ENCODE assay signal across 8 cellular contexts in genomic region chr1:85894651-85895050, GRCh38.
A peak's percentile ranks its signal among the peaks of the same experiment; 100 is the strongest.
DNase-seq lines count a peak whose midpoint lies in the region; ATAC-seq and TF ChIP-seq lines count a peak whose summit lies in the region.
"Had no signal": no experiment of that assay in that cellular context is flagged by ENCODE, and none has a peak within 500 bp of the region (broad histone marks: within the 10 kb centered on the region; RNA-seq: fewer than 3 reads in every experiment).

No MANE protein-coding gene starts in this region.

- no peak overlapping the region for H3K27ac ChIP-seq in MM.1S (ENCODE audit: low read length)
- H3K27ac ChIP-seq: skin epidermis had no signal

- DNase-seq in GM06990 (ENCODE audit: extremely low read depth, insufficient read length) (no peak), MM.1S (peak; percentile 60), islet precursor cell (peak; percentile 58), GOT3 (lab: John Stamatoyannopoulos, UW) (no peak), NCI-H2196 treated with DMSO at 0.1 percent for 48 hours (lab: John Stamatoyannopoulos, UW; ENCODE audit: unreplicated experiment) (no peak)
- DNase-seq in activated CD8-positive, alpha-beta T cell treated with anti-CD3 and anti-CD28 coated beads for 36 hours: peak; percentile 42

- H3K4me1 Mint-ChIP-seq in activated CD8-positive, alpha-beta T cell treated with anti-CD3 and anti-CD28 coated beads for 36 hours (ENCODE audit: low read depth): no peaks in the 10 kb centered on the region

- H3K79me2 ChIP-seq in MM.1S (ENCODE audit: low read length): no peaks in the 10 kb centered on the region

- peaks cover 3% of the 10 kb centered on the region for H3K27me3 Mint-ChIP-seq in activated CD8-positive, alpha-beta T cell treated with anti-CD3 and anti-CD28 coated beads for 36 hours

- H3K36me3 ChIP-seq in GM06990 (ENCODE audit: control insufficient read depth, insufficient read depth, low read length): no peaks in the 10 kb centered on the region
- H3K36me3 ChIP-seq in MM.1S (replicated peaks; ENCODE audit: insufficient read depth, low read length): no peaks in the 10 kb centered on the region

- H3K4me3 ChIP-seq in GM06990 (replicated peaks; ENCODE audit: low read depth, low read length): no peak overlapping the region
- no peak overlapping the region for H3K4me3 ChIP-seq in MM.1S (ENCODE audit: low read length)
- H3K4me3 ChIP-seq: skin epidermis had no signal

- TF ChIP-seq CTCF in GM06990 (IDR thresholded peaks at IDR 0.05; ENCODE audit: insufficient read depth, low read length, poor library complexity, severe bottlenecking): peak; percentile 43
- peak; percentile 53 for TF ChIP-seq CTCF in MM.1S (IDR thresholded peaks at IDR 0.05; ENCODE audit: low read length)
- no peak for TF ChIP-seq CTCF in activated CD8-positive, alpha-beta T cell treated with anti-CD3 and anti-CD28 coated beads for 36 hours (IDR thresholded peaks at IDR 0.05)

- no peaks in the 10 kb centered on the region for H3K27me3 ChIP-seq in GM06990 (replicated peaks; ENCODE audit: control insufficient read depth, insufficient read depth, low read length)
- H3K27me3 ChIP-seq in MM.1S (replicated peaks; ENCODE audit: insufficient read depth, low read length): no peaks in the 10 kb centered on the region

- no peak overlapping the region for H3K27ac Mint-ChIP-seq in activated CD8-positive, alpha-beta T cell treated with anti-CD3 and anti-CD28 coated beads for 36 hours

- H3K4me2 ChIP-seq in MM.1S (ENCODE audit: low read depth, low read length): no peak overlapping the region

- no peaks in the 10 kb centered on the region for H3K9me2 ChIP-seq in MM.1S (replicated peaks; ENCODE audit: insufficient read depth, low read length)

- POLR2A ChIA-PET in activated CD8-positive, alpha-beta T cell treated with anti-CD3 and anti-CD28 coated beads for 36 hours (lab: Charles Lee): no interaction called here

- intact Hi-C loops in activated CD8-positive, alpha-beta T cell treated with anti-CD3 and anti-CD28 coated beads for 36 hours (cut with micrococcal nuclease): no loop called here

- no peaks in the 10 kb centered on the region for H3K4me1 ChIP-seq in MM.1S (ENCODE audit: low read length)

- no peaks in the 10 kb centered on the region for H3K9me3 ChIP-seq in MM.1S (replicated peaks; ENCODE audit: insufficient read depth, low read length)

- H3F3A ChIP-seq in MM.1S (ENCODE audit: insufficient read depth, low read length): no peaks in the 10 kb centered on the region

- H3K4me3 Mint-ChIP-seq in activated CD8-positive, alpha-beta T cell treated with anti-CD3 and anti-CD28 coated beads for 36 hours: no peak overlapping the region

- no peaks in the 10 kb centered on the region for H4K20me1 ChIP-seq in MM.1S (ENCODE audit: insufficient read depth, low read length)

- ATAC-seq in GM21786 (IDR thresholded peaks at IDR 0.05; ENCODE audit: unreplicated experiment): peak; percentile 85
- ATAC-seq in activated CD8-positive, alpha-beta T cell treated with anti-CD3 and anti-CD28 coated beads for 36 hours: no peak

- H3K9me3 Mint-ChIP-seq in activated CD8-positive, alpha-beta T cell treated with anti-CD3 and anti-CD28 coated beads for 36 hours: no peaks in the 10 kb centered on the region

- no peaks in the 10 kb centered on the region for H3K36me3 Mint-ChIP-seq in activated CD8-positive, alpha-beta T cell treated with anti-CD3 and anti-CD28 coated beads for 36 hours (ENCODE audit: low read depth)

- no peak overlapping the region for H3K9ac ChIP-seq in MM.1S (ENCODE audit: low read length)

- CTCF ChIA-PET in activated CD8-positive, alpha-beta T cell treated with anti-CD3 and anti-CD28 coated beads for 36 hours (lab: Charles Lee): interaction anchor here (0.8 to 0.9 kb wide), 2 partner anchors 124 to 308 kb away, joined by 3 read pairs; no protein-coding TSS in a partner anchor

- no peak overlapping the region for H2AFZ ChIP-seq in MM.1S (ENCODE audit: low read length)

Comparison
In these comparisons a context has a peak if more than half of its experiments do, and no peak if none do; other contexts are left out.
1. DNase-seq: peak in MM.1S (single experiment), activated CD8-positive, alpha-beta T cell treated with anti-CD3 and anti-CD28 coated beads for 36 hours (single experiment) and islet precursor cell (single experiment); none in GM06990 (single experiment), GOT3 (single experiment) and NCI-H2196 treated with DMSO at 0.1 percent for 48 hours (single experiment).